In genomic region chr7:76442664-76443446, GRCh38 we compare ENCODE assay signal across 8 cellular contexts. TPM values are rescaled to one million over a fixed set of nuclear protein-coding genes. Genes with fewer than 3 reads are reported as not detected.
DNase-seq lines count a peak whose midpoint lies in the region; ATAC-seq, FAIRE-seq and TF ChIP-seq lines count a peak whose summit lies in the region.
"Not testable (repeated sequence)": the region's sequence is repeated elsewhere in the genome, so short reads cannot be mapped to it uniquely, and the experiment has no call there.
"Had no signal": no experiment of that assay in that cellular context is flagged by ENCODE, and none has a peak within 500 bp of the region (broad histone marks: within the 10 kb centered on the region; RNA-seq: fewer than 3 reads in every experiment).

No MANE protein-coding gene starts in this region.

- WGBS in A549 (ENCODE audit: missing lambda C conversion rate) = 95% methylated on average over 5 of the region's 5 CpGs
- WGBS in esophagus muscularis mucosa = no CpG with 5 or more reads among the region's 5 CpGs
- WGBS in sigmoid colon, 2 donors = 93 to 96% methylated on average over 5 of the region's 5 CpGs

- not testable (repeated sequence) for H3K27ac Mint-ChIP-seq in activated CD4-positive, alpha-beta T cell treated with anti-CD3 and anti-CD28 coated beads, Interleukin-2, amount 10 ng/mL, durations not matched to agents 24 days and 14 days

- H3K27me3 ChIP-seq in esophagus muscularis mucosa, sigmoid colon: not testable (repeated sequence)

- not testable (repeated sequence) for H3K4me3 Mint-ChIP-seq in activated CD4-positive, alpha-beta T cell treated with anti-CD3 and anti-CD28 coated beads, Interleukin-2, amount 10 ng/mL, durations not matched to agents 24 days and 14 days

- H3K36me3 ChIP-seq in esophagus muscularis mucosa, sigmoid colon: not testable (repeated sequence)

- not testable (repeated sequence) for TF ChIP-seq CTCF in A549 (IDR thresholded peaks at IDR 0.05); esophagus muscularis mucosa (IDR thresholded peaks at IDR 0.05); sigmoid colon (IDR thresholded peaks at IDR 0.05)

- not testable (repeated sequence) for H3K4me3 ChIP-seq in A549, esophagus muscularis mucosa, sigmoid colon

- not testable (repeated sequence) for H3K36me3 Mint-ChIP-seq in activated CD4-positive, alpha-beta T cell treated with anti-CD3 and anti-CD28 coated beads, Interleukin-2, amount 10 ng/mL, durations not matched to agents 24 days and 14 days (ENCODE audit: low read depth)

- not testable (repeated sequence) for ATAC-seq in A549

- not testable (repeated sequence) for TF ChIP-seq EP300 in A549 (IDR thresholded peaks at IDR 0.05); esophagus muscularis mucosa (IDR thresholded peaks at IDR 0.05); sigmoid colon (IDR thresholded peaks at IDR 0.05)

- not testable (repeated sequence) for H3K9me3 Mint-ChIP-seq in activated CD4-positive, alpha-beta T cell treated with anti-CD3 and anti-CD28 coated beads, Interleukin-2, amount 10 ng/mL, durations not matched to agents 24 days and 14 days

- not testable (repeated sequence) for TF ChIP-seq POLR2A in A549 (IDR thresholded peaks at IDR 0.05; ENCODE audit: low read length); esophagus muscularis mucosa (IDR thresholded peaks at IDR 0.05; ENCODE audit: low read depth); sigmoid colon (IDR thresholded peaks at IDR 0.05)

- not testable (repeated sequence) for H3K27me3 Mint-ChIP-seq in activated CD4-positive, alpha-beta T cell treated with anti-CD3 and anti-CD28 coated beads, Interleukin-2, amount 10 ng/mL, durations not matched to agents 24 days and 14 days

- peak overlapping the region; percentile 12 to 59; a peak in 3 of 6 replicates for H3K27ac ChIP-seq in A549
- not testable (repeated sequence) for H3K27ac ChIP-seq in esophagus muscularis mucosa (replicated peaks in 1 of 4); sigmoid colon

- not testable (repeated sequence) for H3K9me3 ChIP-seq in A549, esophagus muscularis mucosa, sigmoid colon

- not testable (repeated sequence) for H3K4me1 Mint-ChIP-seq in activated CD4-positive, alpha-beta T cell treated with anti-CD3 and anti-CD28 coated beads, Interleukin-2, amount 10 ng/mL, durations not matched to agents 24 days and 14 days

- CTCF ChIA-PET in A549 (lab: Yijun Ruan, JAX) = not testable (repeated sequence)

- H3K4me1 ChIP-seq in A549 = peaks cover 15% of the 10 kb centered on the region
- H3K4me1 ChIP-seq in esophagus muscularis mucosa, sigmoid colon: not testable (repeated sequence)

- intact Hi-C loops in activated CD4-positive, alpha-beta T cell treated with anti-CD3 and anti-CD28 coated beads, Interleukin-2, amount 10 ng/mL, durations not matched to agents 24 days and 14 days (cut with micrococcal nuclease); esophagus muscularis mucosa (cut with DNase I); posterior vena cava (cut with DNase I); sigmoid colon (cut with DNase I): not testable (repeated sequence)

- TF ChIP-seq RAD21 in A549 (conservative IDR thresholded peaks at IDR 0.05 in 1 of 2, IDR thresholded peaks at IDR 0.05 in 1 of 2) = not testable (repeated sequence)

- not testable (repeated sequence) for FAIRE-seq in A549 (lab: Jason Lieb, UNC)

- H3K4me2 ChIP-seq in A549 = not testable (repeated sequence)

- not testable (repeated sequence) for DNase-seq in A549 (ENCODE audit: low read depth in 1 of 2, low spot score in 1 of 2)
- DNase-seq in activated CD4-positive, alpha-beta T cell treated with anti-CD3 and anti-CD28 coated beads, Interleukin-2, amount 10 ng/mL, durations not matched to agents 24 days and 14 days = peak; percentile 51
- DNase-seq in esophagus muscularis mucosa (ENCODE audit: extremely low spot score) (peak; percentile 64), kidney tubule cell (ENCODE audit: low spot score) (peak; percentile 0), posterior vena cava (ENCODE audit: low spot score) (peak; percentile 64), sigmoid colon (peak; percentile 35)

- POLR2A ChIA-PET in A549 (lab: Yijun Ruan, JAX) = not testable (repeated sequence)

RNA-seq across cellular contexts. Expression of gene ZP3, which starts 18.1 kb away (rescaled TPM):
- polyA plus RNA-seq in A549 (2011; rRNA removed) (26.5 and 38.6 TPM in 2 replicates), A549 (2017; fragmentation: RNase III; extraction: RNeasy Plus Mini Kit Qiagen cat#74134 plus additional on column Dnase treatment) (19.5 to 21.4 TPM (median 20.1 TPM) in 3 replicates), sigmoid colon (1 to 10 TPM; 1.4 to 4.8 (median 4.5) TPM)
- polyA plus RNA-seq in A549 (2012; cell fraction: cytosol; rRNA removed) = 23.7 and 28.6 TPM in 2 replicates
- 31.7 and 32.8 TPM in 2 replicates for polyA plus RNA-seq in A549 (2012; cell fraction: nucleus; rRNA removed)
- 80.6 and 90.3 TPM in 2 replicates for polyA minus RNA-seq in A549 (2011; rRNA and poly(A)+ RNA removed)
- total RNA-seq in activated CD4-positive, alpha-beta T cell treated with anti-CD3 and anti-CD28 coated beads, Interleukin-2, amount 10 ng/mL, durations not matched to agents 24 days and 14 days = 7.4 and 7.5 TPM in 2 replicates
- total RNA-seq in esophagus muscularis mucosa (1 to 10 TPM in 1 of 4 donors, under 1 TPM in 1, not detected in 2; 0.46 to 1.0 TPM), posterior vena cava (10 to 100 TPM in 1 of 2 donors, under 1 TPM in 1; 0.43 to 21.5 TPM), sigmoid colon (1 to 10 TPM in 3 of 4 donors, not detected in 1; 1.4 to 2.1 (median 1.8) TPM)

RNA-seq across cellular contexts. Expression of gene DTX2, which starts 18.7 kb away (rescaled TPM):
- 11.2 and 13.4 TPM in 2 replicates for polyA plus RNA-seq in A549 (2011; rRNA removed)
- 31.2 and 39.4 TPM in 2 replicates for polyA plus RNA-seq in A549 (2012; cell fraction: cytosol; rRNA removed)
- polyA plus RNA-seq in A549 (2012; cell fraction: nucleus; rRNA removed) = 124 and 146 TPM in 2 replicates
- polyA plus RNA-seq in A549 (2017; fragmentation: RNase III; extraction: RNeasy Plus Mini Kit Qiagen cat#74134 plus additional on column Dnase treatment) = 52.7 to 59.1 TPM (median 52.7 TPM) in 3 replicates
- 30.9 and 46.6 TPM in 2 replicates for polyA minus RNA-seq in A549 (2011; rRNA and poly(A)+ RNA removed)
- total RNA-seq in activated CD4-positive, alpha-beta T cell treated with anti-CD3 and anti-CD28 coated beads, Interleukin-2, amount 10 ng/mL, durations not matched to agents 24 days and 14 days = 23.7 and 26.3 TPM in 2 replicates
- 10 to 100 TPM; 18.1 to 35.2 (median 25.3) TPM for total RNA-seq in esophagus muscularis mucosa
- total RNA-seq in posterior vena cava = 10 to 100 TPM; 24.6 to 25.2 TPM
- total RNA-seq in sigmoid colon = 10 to 100 TPM; 11.1 to 29.9 (median 17.0) TPM
- polyA plus RNA-seq in sigmoid colon = 10 to 100 TPM; 23.4 to 71.9 (median 37.9) TPM

RNA-seq across cellular contexts. Expression of gene SSC4D, which starts 33.4 kb away (rescaled TPM):
- polyA plus RNA-seq in A549 (2011; rRNA removed) = 0.45 and 0.91 TPM in 2 replicates
- 1.1 and 1.4 TPM in 2 replicates for polyA plus RNA-seq in A549 (2012; cell fraction: cytosol; rRNA removed)
- 1.7 and 2.3 TPM in 2 replicates for polyA plus RNA-seq in A549 (2012; cell fraction: nucleus; rRNA removed)
- 0.79 to 1.0 TPM (median 1.0 TPM) in 3 replicates for polyA plus RNA-seq in A549 (2017; fragmentation: RNase III; extraction: RNeasy Plus Mini Kit Qiagen cat#74134 plus additional on column Dnase treatment)
- polyA minus RNA-seq in A549 (2011; rRNA and poly(A)+ RNA removed) = 0.66 and 0.92 TPM in 2 replicates
- 0.77 and 0.80 TPM in 2 replicates for total RNA-seq in activated CD4-positive, alpha-beta T cell treated with anti-CD3 and anti-CD28 coated beads, Interleukin-2, amount 10 ng/mL, durations not matched to agents 24 days and 14 days
- under 1 TPM in 3 of 4 donors, not detected in 1; 0.39 to 0.66 (median 0.46) TPM for total RNA-seq in esophagus muscularis mucosa
- total RNA-seq in posterior vena cava = under 1 TPM; 0.32 to 0.38 TPM
- total RNA-seq in sigmoid colon = 1 to 10 TPM in 1 of 4 donors, under 1 TPM in 1, not detected in 2; 0.71 to 3.6 TPM
- 1 to 10 TPM in 1 of 3 donors, under 1 TPM in 1, not detected in 1; 0.47 to 1.2 TPM for polyA plus RNA-seq in sigmoid colon
- total RNA-seq: CD4-positive, alpha-beta memory T cell; CD4-positive, CD25-positive, alpha-beta regulatory T cell had no signal
